9 cellular contexts compared by ENCODE assay signal in genomic region chr21:16420086-16420724, GRCh38.
DNase-seq lines count a peak whose midpoint lies in the region; ATAC-seq and TF ChIP-seq lines count a peak whose summit lies in the region.
"Had no signal": no experiment of that assay in that cellular context is flagged by ENCODE, and none has a peak within 500 bp of the region (broad histone marks: within the 10 kb centered on the region; RNA-seq: fewer than 3 reads in every experiment).

No MANE protein-coding gene starts in this region.

- H3K4me3 ChIP-seq in lung (no peak overlapping the region), aorta (ENCODE audit: low read length in 2 of 2) (peak overlapping the region; percentile 37 to 79)

- WGBS in lung, 2 donors = 26 to 43% methylated on average over 4 of the region's 4 CpGs
- 2 to 4% methylated on average over 4 of the region's 4 CpGs for whole genome bisulfite sequencing in aorta, 2 donors

- DNase-seq in NCI-H2171 treated with DMSO at 0.1 percent for 48 hours (lab: John Stamatoyannopoulos, UW) = peak; percentile 14
- no peak for DNase-seq in NCI-H2171 (lab: John Stamatoyannopoulos, UW)
- DNase-seq in cerebellum (ENCODE audit: low spot score) = peak; percentile 35
- peak; percentile 45 for DNase-seq in lung (ENCODE audit: low spot score)
- peak in 1 of 2 donors; percentile 59 for DNase-seq in aorta
- no peak for DNase-seq in GM10248 (ENCODE audit: extremely low spot score)
- no peak for DNase-seq in left colon
- DNase-seq: activated naive CD8-positive, alpha-beta T cell treated with anti-CD3 and anti-CD28 coated beads, Interleukin-2, amount 10 ng/mL, durations not matched to agents 7 days and 5 days had no signal

- TF ChIP-seq CTCF in lung (IDR thresholded peaks at IDR 0.05; ENCODE audit: control extremely low read depth, extremely low read depth) (no peak), GM10248 (IDR thresholded peaks at IDR 0.05; ENCODE audit: control extremely low read depth, extremely low read depth, low read depth, missing control alignments) (no peak)

- intact Hi-C loops in aorta (cut with DNase I) = no loop called here
- intact Hi-C loops in left colon (cut with DNase I, micrococcal nuclease) = no loop called here

- no peaks in the 10 kb centered on the region for H3K36me3 ChIP-seq in lung (ENCODE audit: control insufficient read depth in 2 of 2, insufficient read depth in 2 of 2, low read length in 2 of 2)
- no peaks in the 10 kb centered on the region for H3K36me3 ChIP-seq in aorta (ENCODE audit: control insufficient read depth in 1 of 2, insufficient read depth in 2 of 2, low read length in 1 of 2)

- H3K27me3 ChIP-seq in lung (ENCODE audit: control insufficient read depth, insufficient read depth) (no peaks in the 10 kb centered on the region), aorta (ENCODE audit: control insufficient read depth in 1 of 2, insufficient read depth in 2 of 2, low read length in 1 of 2) (no peaks in the 10 kb centered on the region)

- POLR2A ChIA-PET in GM10248 (lab: Yijun Ruan, JAX) = no interaction called here

- H3K27ac ChIP-seq in lung (ENCODE audit: low read depth in 1 of 2, low read length in 1 of 2) = peak overlapping the region in 1 of 2 donors; percentile 82
- no peak overlapping the region for H3K27ac ChIP-seq in aorta (ENCODE audit: low read depth in 1 of 2, low read length in 2 of 2)

- H3K4me1 ChIP-seq in lung (ENCODE audit: control insufficient read depth in 2 of 2, insufficient read depth in 2 of 2, low read length in 2 of 2) (no peaks in the 10 kb centered on the region), aorta (ENCODE audit: control insufficient read depth in 1 of 2, insufficient read depth in 2 of 2, low read length in 2 of 2) (no peaks in the 10 kb centered on the region)

- no peak for ATAC-seq in lung (ENCODE audit: insufficient read depth, low FRiP score)
- peak; percentile 76 for ATAC-seq in aorta (ENCODE audit: low FRiP score)
- ATAC-seq in HG03354 (IDR thresholded peaks at IDR 0.05; ENCODE audit: poor library complexity, severe bottlenecking, unreplicated experiment) = no peak
- no peak for ATAC-seq in left colon

- CTCF ChIA-PET in GM10248 (lab: Yijun Ruan, JAX) = no interaction called here

- H3K9me3 ChIP-seq in lung (ENCODE audit: control insufficient read depth in 2 of 2, insufficient read depth in 1 of 2, low read length in 1 of 2) (no peaks in the 10 kb centered on the region), aorta (ENCODE audit: control insufficient read depth, low read length) (no peaks in the 10 kb centered on the region)

Comparison
In these comparisons a context has a peak if more than half of its experiments do, and no peak if none do; other contexts are left out.
1. DNase-seq: peak in NCI-H2171 treated with DMSO at 0.1 percent for 48 hours (single experiment), cerebellum (single experiment) and lung (single experiment); none in NCI-H2171 (single experiment), GM10248 (single experiment) and left colon (0 of 2).